12 cellular contexts compared by ENCODE assay signal in the genomic region with DNA sequence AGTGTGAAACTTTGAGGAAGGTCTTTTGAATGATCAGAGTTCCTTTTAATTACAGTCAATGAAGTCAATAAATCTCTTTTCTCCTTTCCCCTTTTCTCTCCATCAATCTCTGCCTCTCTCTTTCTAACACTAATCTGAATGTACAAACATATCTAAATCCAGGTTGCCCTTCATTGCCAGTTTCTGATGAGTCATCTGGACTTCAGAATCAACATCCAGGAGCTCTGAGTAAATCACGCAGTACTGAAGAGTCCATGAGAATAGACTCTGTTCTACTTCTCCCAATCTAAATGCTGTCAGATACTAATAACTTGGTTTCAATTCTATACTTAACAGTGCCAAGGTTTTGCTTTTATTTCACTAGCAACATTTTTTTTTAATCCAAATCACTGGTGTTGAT.
A peak's percentile ranks its signal among the peaks of the same experiment; 100 is the strongest.
DNase-seq lines count a peak whose midpoint lies in the region; ATAC-seq, FAIRE-seq and TF ChIP-seq lines count a peak whose summit lies in the region.
"Had no signal": no experiment of that assay in that cellular context is flagged by ENCODE, and none has a peak within 500 bp of the region (broad histone marks: within the 10 kb centered on the region; RNA-seq: fewer than 3 reads in every experiment).

No MANE protein-coding gene starts in this region.

- H3K4me1 ChIP-seq in heart right ventricle = peaks cover 0 to 29% (median 13%) of the 10 kb centered on the region in 9 donors
- peaks cover 2% of the 10 kb centered on the region in 2 donors for H3K4me1 ChIP-seq in small intestine (ENCODE audit: control insufficient read depth in 2 of 2, insufficient read depth in 1 of 2, low read depth in 1 of 2, low read length in 1 of 2)

- H3K27ac ChIP-seq in brain microvascular endothelial cell (no peak overlapping the region), heart right ventricle (no peak overlapping the region), small intestine (ENCODE audit: low read depth in 1 of 2, low read length in 1 of 2) (no peak overlapping the region)

- H3K27me3 ChIP-seq in brain microvascular endothelial cell (replicated peaks) = no peaks in the 10 kb centered on the region
- no peaks in the 10 kb centered on the region for H3K27me3 ChIP-seq in heart right ventricle
- no peaks in the 10 kb centered on the region for H3K27me3 ChIP-seq in small intestine (ENCODE audit: control insufficient read depth in 2 of 2, insufficient read depth in 2 of 2, low read length in 2 of 2)

- DNase-seq in Right ventricle myocardium inferior (ENCODE audit: missing footprints) = no peak
- DNase-seq in cardiac septum (ENCODE audit: low spot score) = no peak
- peak; percentile 28 for DNase-seq in brain microvascular endothelial cell
- no peak for DNase-seq in heart right ventricle
- peak; percentile 90 for DNase-seq in small intestine
- no peak for DNase-seq in stimulated activated CD4-positive, alpha-beta T cell treated with anti-CD3 and anti-CD28 coated beads, Interleukin-12 subunit alpha, Interleukin-12 subunit beta, amount 100 ng/mL, for 4 hours
- DNase-seq in activated T-cell treated with anti-CD3 and anti-CD28 coated beads, Interleukin-2, amount 50 U/mL, for 1 hour = no peak
- DNase-seq: activated naive CD4-positive, alpha-beta T cell treated with anti-CD3 and anti-CD28 coated beads, Interleukin-2, amount 50 U/mL, for 16 hours; NCI-H1092; NCI-H510A treated with DMSO at 0.1 percent for 48 hours; SIG-M5 had no signal

- 47 to 62% methylated on average over 1 of the region's 1 CpG for WGBS in heart right ventricle, 2 donors
- WGBS in small intestine, 3 donors = 19 to 43% (median 30%) methylated on average over 1 of the region's 1 CpG

- H3K4me3 ChIP-seq in brain microvascular endothelial cell (ENCODE audit: low read depth, low read length) (no peak overlapping the region), heart right ventricle (no peak overlapping the region), small intestine (ENCODE audit: low read depth in 1 of 2, low read length in 2 of 2) (no peak overlapping the region)

- H3K36me3 ChIP-seq in brain microvascular endothelial cell (replicated peaks) = no peaks in the 10 kb centered on the region
- H3K36me3 ChIP-seq in heart right ventricle = no peaks in the 10 kb centered on the region
- H3K36me3 ChIP-seq in small intestine (ENCODE audit: control insufficient read depth in 2 of 2, insufficient read depth in 2 of 2, low read length in 2 of 2) = no peaks in the 10 kb centered on the region

- intact Hi-C loops in Right ventricle myocardium inferior (cut with DNase I) = no loop called here
- intact Hi-C loops in cardiac septum (cut with DNase I) = no loop called here
- intact Hi-C loops in heart right ventricle (cut with DNase I) = no loop called here

- ATAC-seq in Right ventricle myocardium inferior = peak; percentile 44
- peak in 5 of 8 donors; percentile 50 to 84 (median 73) for ATAC-seq in heart right ventricle
- no peak for ATAC-seq in GM18907 (IDR thresholded peaks at IDR 0.05; ENCODE audit: unreplicated experiment)

- TF ChIP-seq CTCF in brain microvascular endothelial cell (IDR thresholded peaks at IDR 0.05; ENCODE audit: low read depth, low read length, missing control alignments) (no peak), heart right ventricle (IDR thresholded peaks at IDR 0.05) (no peak)

- H3K9me3 ChIP-seq in heart right ventricle (no peaks in the 10 kb centered on the region), small intestine (ENCODE audit: control insufficient read depth, low read depth) (no peaks in the 10 kb centered on the region)

- FAIRE-seq in small intestine (lab: Jason Lieb, UNC) = peak; percentile 87

- in situ Hi-C loops in brain microvascular endothelial cell (cut with HindIII; ENCODE audit: low pct_ligation_motif_present, low sequenced_read_pairs) = no loop called here

Comparison
In these comparisons a context has a peak if more than half of its experiments do, and no peak if none do; other contexts are left out.
1. DNase-seq: peak in brain microvascular endothelial cell (single experiment) and small intestine (single experiment); none in Right ventricle myocardium inferior (single experiment), cardiac septum (single experiment), heart right ventricle (0 of 2), stimulated activated CD4-positive, alpha-beta T cell treated with anti-CD3 and anti-CD28 coated beads, Interleukin-12 subunit alpha, Interleukin-12 subunit beta, amount 100 ng/mL, for 4 hours (single experiment) and activated T-cell treated with anti-CD3 and anti-CD28 coated beads, Interleukin-2, amount 50 U/mL, for 1 hour (single experiment).